In genomic region chr9:128836509-128837145, GRCh38 we compare ENCODE assay signal across 16 cellular contexts. TPM values are rescaled to one million over a fixed set of nuclear protein-coding genes. Genes with fewer than 3 reads are reported as not detected.
A peak's percentile ranks its signal among the peaks of the same experiment; 100 is the strongest.
DNase-seq lines count a peak whose midpoint lies in the region; ATAC-seq, FAIRE-seq and TF ChIP-seq lines count a peak whose summit lies in the region.
"Had no signal": no experiment of that assay in that cellular context is flagged by ENCODE, and none has a peak within 500 bp of the region (broad histone marks: within the 10 kb centered on the region; RNA-seq: fewer than 3 reads in every experiment).

No MANE protein-coding gene starts in this region.

- H3K9ac ChIP-seq in kidney (ENCODE audit: low read length in 2 of 2) (no peak overlapping the region), trophoblast cell (ENCODE audit: low read length) (no peak overlapping the region)

- H3K36me3 ChIP-seq in kidney (ENCODE audit: control insufficient read depth in 1 of 2, insufficient read depth in 2 of 2, low read length in 2 of 2) (peaks cover 0 to 4% of the 10 kb centered on the region in 2 donors), lower lobe of right lung (no peaks in the 10 kb centered on the region), trophoblast cell (ENCODE audit: control insufficient read depth in 1 of 2, insufficient read depth in 2 of 2, low read length in 2 of 2) (peaks cover 5 to 8% of the 10 kb centered on the region in 2 experiments), MG63 (no peaks in the 10 kb centered on the region)

- H3K27ac ChIP-seq in kidney (ENCODE audit: low read depth in 2 of 2, low read length in 2 of 2): no peak overlapping the region
- H3K27ac ChIP-seq in lower lobe of right lung: no peak overlapping the region
- H3K27ac ChIP-seq in trophoblast cell (ENCODE audit: low read depth, low read length): no peak overlapping the region

- FAIRE-seq in kidney (lab: Jason Lieb, UNC): no peak
- FAIRE-seq: GM12891, K562 had no signal

- H3K4me1 ChIP-seq in kidney (ENCODE audit: control insufficient read depth in 1 of 2, insufficient read depth in 1 of 2, low read depth in 1 of 2, low read length in 2 of 2): no peaks in the 10 kb centered on the region
- no peaks in the 10 kb centered on the region for H3K4me1 ChIP-seq in lower lobe of right lung
- peaks cover 8 to 9% of the 10 kb centered on the region in 2 experiments for H3K4me1 ChIP-seq in trophoblast cell (ENCODE audit: control insufficient read depth in 1 of 2, insufficient read depth in 2 of 2, low read length in 2 of 2)

- no peak overlapping the region for H3K4ac ChIP-seq in trophoblast cell (ENCODE audit: low read depth, low read length)

- no peak overlapping the region for H2BK5ac ChIP-seq in trophoblast cell (ENCODE audit: low read depth, low read length, poor library complexity)

- no peak overlapping the region for H2BK12ac ChIP-seq in trophoblast cell (ENCODE audit: low read length)

- no peak overlapping the region for H2BK120ac ChIP-seq in trophoblast cell (ENCODE audit: insufficient read depth, low read length, poor library complexity)

- H3K23ac ChIP-seq in trophoblast cell (ENCODE audit: low read length): no peak overlapping the region

- H3K9me3 ChIP-seq in kidney (ENCODE audit: control insufficient read depth in 1 of 2, low read length in 2 of 2) (no peaks in the 10 kb centered on the region), lower lobe of right lung (no peaks in the 10 kb centered on the region), trophoblast cell (ENCODE audit: insufficient read depth, low read depth, low read length) (peaks cover 2% of the 10 kb centered on the region), MG63 (no peaks in the 10 kb centered on the region)

- no peak overlapping the region for H4K8ac ChIP-seq in trophoblast cell (ENCODE audit: low read depth, low read length)

- H3K4me3 ChIP-seq in kidney (ENCODE audit: low read length in 2 of 2) (no peak overlapping the region), lower lobe of right lung (no peak overlapping the region), trophoblast cell (ENCODE audit: low read depth, low read length) (no peak overlapping the region), MG63 (no peak overlapping the region)
- H3K4me3 ChIP-seq: K562 had no signal

- ATAC-seq in Right ventricle myocardium superior (ENCODE audit: poor library complexity) (no peak), left cardiac atrium (no peak), lower lobe of right lung (no peak)
- ATAC-seq in activated CD4-positive, CD25-positive, alpha-beta regulatory T cell treated with anti-CD3 and anti-CD28 coated beads, Interleukin-2, amount 50 U/mL, for 24 hours: no peak
- ATAC-seq: K562 had no signal

- DNase-seq in Right ventricle myocardium superior (peak; percentile 23), left cardiac atrium (no peak), HEK293T (ENCODE audit: extremely low spot score) (peak; percentile 2), kidney (peak; percentile 39), lower lobe of right lung (peak; percentile 12), trophoblast cell (no peak), MG63 (no peak)
- DNase-seq: 8988T; C1 segment of cervical spinal cord; Calu3; CD4-positive, alpha-beta T cell; DMS79; HCEC 1CT had no signal

- H3K14ac ChIP-seq in trophoblast cell (ENCODE audit: low read length): no peak overlapping the region

- H2AFZ ChIP-seq in trophoblast cell (ENCODE audit: insufficient read depth, low read length, poor library complexity): no peak overlapping the region

- no peaks in the 10 kb centered on the region for H3K27me3 ChIP-seq in lower lobe of right lung (ENCODE audit: low read depth)
- no peaks in the 10 kb centered on the region for H3K27me3 ChIP-seq in trophoblast cell (ENCODE audit: insufficient read depth, low read length)
- no peaks in the 10 kb centered on the region for H3K27me3 ChIP-seq in MG63

- no peak overlapping the region for H2AK5ac ChIP-seq in trophoblast cell (ENCODE audit: low read length)

- H3K79me1 ChIP-seq in trophoblast cell (ENCODE audit: low read length): no peaks in the 10 kb centered on the region

- TF ChIP-seq CTCF in kidney (IDR thresholded peaks at IDR 0.05; ENCODE audit: borderline replicate concordance, extremely low read depth, insufficient read depth): no peak
- no peak for TF ChIP-seq CTCF in lower lobe of right lung (IDR thresholded peaks at IDR 0.05)

- CTCF ChIA-PET in HEK293T (lab: Yijun Ruan, JAX): no interaction called here

- H3K79me2 ChIP-seq in trophoblast cell (ENCODE audit: control insufficient read depth, insufficient read depth, low read length, poor library complexity): no peaks in the 10 kb centered on the region

- WGBS in trophoblast cell (ENCODE audit: extremely low coverage, insufficient coverage, insufficient read length): no CpG with 5 or more reads among the region's 14 CpGs

- intact Hi-C loops in Right ventricle myocardium superior (cut with DNase I) (no loop called here), left cardiac atrium (cut with DNase I) (no loop called here), kidney (cut with DNase I) (no loop called here), lower lobe of right lung (cut with DNase I) (no loop called here)

- H4K91ac ChIP-seq in trophoblast cell (ENCODE audit: low read depth, low read length): no peak overlapping the region

- H3K18ac ChIP-seq in trophoblast cell (ENCODE audit: low read length): no peak overlapping the region

- POLR2A ChIA-PET in HEK293T (lab: Yijun Ruan, JAX): no interaction called here

- H3K4me2 ChIP-seq in trophoblast cell (ENCODE audit: low read length): no peak overlapping the region

- no peak overlapping the region for H4K12ac ChIP-seq in trophoblast cell (ENCODE audit: low read depth, low read length)

TF ChIP-seq in HEK293T, 16 proteins besides CTCF, POLR2A, EP300 and RAD21:
- no peak for TF ChIP-seq HDGF (IDR thresholded peaks at IDR 0.05; ENCODE audit: borderline replicate concordance)
- no peak for TF ChIP-seq FOXM1 (IDR thresholded peaks at IDR 0.05; ENCODE audit: borderline replicate concordance)
- TF ChIP-seq TARDBP (IDR thresholded peaks at IDR 0.05): no peak
- TF ChIP-seq NFRKB (IDR thresholded peaks at IDR 0.05): no peak
- no peak for TF ChIP-seq ZNF384 (IDR thresholded peaks at IDR 0.05)
- no peak for TF ChIP-seq CTBP1 (IDR thresholded peaks at IDR 0.05; ENCODE audit: borderline replicate concordance)
- TF ChIP-seq LEF1 (IDR thresholded peaks at IDR 0.05; ENCODE audit: borderline replicate concordance): no peak
- TF ChIP-seq PKNOX1 (IDR thresholded peaks at IDR 0.05): no peak
- no peak for TF ChIP-seq ELF4 (IDR thresholded peaks at IDR 0.05)
- TF ChIP-seq BHLHE40 (IDR thresholded peaks at IDR 0.05; ENCODE audit: borderline replicate concordance): no peak
- no peak for TF ChIP-seq ARNT (IDR thresholded peaks at IDR 0.05)
- no peak for TF ChIP-seq SUZ12 (IDR thresholded peaks at IDR 0.05)
- no peak for TF ChIP-seq SP1 (IDR thresholded peaks at IDR 0.05)
- no peak for TF ChIP-seq FOXA1 (IDR thresholded peaks at IDR 0.05)
- TF ChIP-seq FOXK2 (IDR thresholded peaks at IDR 0.05): no peak
- TF ChIP-seq L3MBTL2 (conservative IDR thresholded peaks at IDR 0.05): no peak

RNA-seq across cellular contexts. Expression of gene SPOUT1, which starts 7.0 kb away (rescaled TPM):
- total RNA-seq in Right ventricle myocardium superior (15.8 TPM), left cardiac atrium (10 to 100 TPM; 18.5 to 20.9 TPM), kidney (42.0 TPM), lower lobe of right lung (32.1 TPM)
- polyA plus RNA-seq in kidney (ENCODE audit: insufficient read depth, low read depth, low replicate concordance): 56.8 TPM
- polyA plus RNA-seq in trophoblast cell (2013): 12.7 and 12.8 TPM in 2 replicates
- 9.8 and 36.3 TPM in 2 replicates for total RNA-seq in MG63 (2014; rRNA removed; shearing (Covaris generic); ENCODE audit: low replicate concordance)

RNA-seq across cellular contexts. Expression of gene ENDOG, which starts 18.3 kb away (rescaled TPM):
- total RNA-seq in Right ventricle myocardium superior: 89.0 TPM
- total RNA-seq in left cardiac atrium: 10 to 100 TPM; 58.5 to 61.8 TPM
- 20.6 TPM for total RNA-seq in kidney
- 59.9 TPM for polyA plus RNA-seq in kidney (ENCODE audit: insufficient read depth, low read depth, low replicate concordance)
- 21.5 TPM for total RNA-seq in lower lobe of right lung
- polyA plus RNA-seq in trophoblast cell (2013): 9.7 and 10.2 TPM in 2 replicates
- total RNA-seq in MG63 (2014; rRNA removed; shearing (Covaris generic); ENCODE audit: low replicate concordance): 11.9 and 19.7 TPM in 2 replicates

RNA-seq across cellular contexts. Expression of gene KYAT1, which starts 45.1 kb away (rescaled TPM):
- 12.6 TPM for total RNA-seq in Right ventricle myocardium superior
- 10 to 100 TPM; 10.4 to 10.8 TPM for total RNA-seq in left cardiac atrium
- 5.1 TPM for total RNA-seq in kidney
- 17.0 TPM for polyA plus RNA-seq in kidney (ENCODE audit: insufficient read depth, low read depth, low replicate concordance)
- total RNA-seq in lower lobe of right lung: 7.1 TPM
- 3.3 and 4.0 TPM in 2 replicates for polyA plus RNA-seq in trophoblast cell (2013)
- 9.6 and 17.8 TPM in 2 replicates for total RNA-seq in MG63 (2014; rRNA removed; shearing (Covaris generic); ENCODE audit: low replicate concordance)

RNA-seq across cellular contexts. Expression of gene LRRC8A, which starts 45.3 kb away (rescaled TPM):
- 20.2 TPM for total RNA-seq in Right ventricle myocardium superior
- 10 to 100 TPM; 23.7 to 47.8 TPM for total RNA-seq in left cardiac atrium
- 37.4 TPM for total RNA-seq in kidney
- 18.5 TPM for polyA plus RNA-seq in kidney (ENCODE audit: insufficient read depth, low read depth, low replicate concordance)
- total RNA-seq in lower lobe of right lung: 45.5 TPM
- polyA plus RNA-seq in trophoblast cell (2013): 39.7 and 40.9 TPM in 2 replicates
- 13.8 and 19.1 TPM in 2 replicates for total RNA-seq in MG63 (2014; rRNA removed; shearing (Covaris generic); ENCODE audit: low replicate concordance)

RNA-seq across cellular contexts. Expression of gene TBC1D13, which starts 49.6 kb away (rescaled TPM):
- total RNA-seq in Right ventricle myocardium superior (16.6 TPM), left cardiac atrium (10 to 100 TPM; 15.7 to 16.9 TPM), kidney (29.0 TPM), lower lobe of right lung (25.6 TPM)
- 38.5 TPM for polyA plus RNA-seq in kidney (ENCODE audit: insufficient read depth, low read depth, low replicate concordance)
- 16.0 TPM in 2 replicates for polyA plus RNA-seq in trophoblast cell (2013)
- 1.8 and 2.0 TPM in 2 replicates for total RNA-seq in MG63 (2014; rRNA removed; shearing (Covaris generic); ENCODE audit: low replicate concordance)

Comparison
In these comparisons a context has a peak if more than half of its experiments do, and no peak if none do; other contexts are left out.
1. DNase-seq: peak in Right ventricle myocardium superior (single experiment), HEK293T (single experiment), kidney (single experiment) and lower lobe of right lung (single experiment); none in left cardiac atrium (single experiment), trophoblast cell (0 of 2) and MG63 (single experiment).